In genomic region chr19:16506961-16507360, GRCh38 we compare ENCODE assay signal across 23 cellular contexts. TPM values are rescaled to one million over a fixed set of nuclear protein-coding genes. Genes with fewer than 3 reads are reported as not detected.
"Had no signal": no experiment of that assay in that cellular context is flagged by ENCODE, and none has a peak within 500 bp of the region (broad histone marks: within the 10 kb centered on the region; RNA-seq: fewer than 3 reads in every experiment).

No MANE protein-coding gene starts in this region.

- H3K27ac ChIP-seq: esophagus squamous epithelium, foreskin keratinocyte, skin epidermis, testis, transverse colon had no signal

- H3K27me3 ChIP-seq: esophagus squamous epithelium, foreskin keratinocyte, testis, transverse colon had no signal

- H3K4me3 ChIP-seq: esophagus squamous epithelium, skin epidermis, testis, transverse colon had no signal

- H3K36me3 ChIP-seq: transverse colon had no signal

- DNase-seq: effector memory CD8-positive, alpha-beta T cell; esophagus squamous epithelium; foreskin keratinocyte; kidney; left colon; naive thymus-derived CD4-positive, alpha-beta T cell; nephron progenitor cell; stimulated activated CD4-positive, alpha-beta T cell treated with anti-CD3 and anti-CD28 coated beads, Interleukin-2, amount 100 ng/mL, for 24 hours; stimulated activated CD4-positive, alpha-beta T cell treated with anti-CD3 and anti-CD28 coated beads, Interleukin-4, amount 100 ng/mL, for 4 hours; stimulated activated naive B cell treated with anti-CD40 and anti-IgM and Interleukin-4, amounts not matched to agents 10 μg/mL and 1 μg/mL and 100 μg/mL, for 72 hours; stimulated activated naive CD8-positive, alpha-beta T cell treated with anti-CD3 and anti-CD28 coated beads, Interleukin-15, amount 100 ng/mL, for 72 hours; testis; transverse colon had no signal

- H3K9me3 ChIP-seq: esophagus squamous epithelium, testis, transverse colon had no signal

- H3K4me1 ChIP-seq: foreskin keratinocyte, transverse colon had no signal

- ATAC-seq: effector memory CD8-positive, alpha-beta T cell; foreskin keratinocyte; left colon; naive thymus-derived CD4-positive, alpha-beta T cell; sciatic nerve; stimulated activated naive B cell treated with anti-CD40 and anti-IgM and Interleukin-4, amounts not matched to agents 10 μg/mL and 1 μg/mL and 100 μg/mL, for 72 hours; stimulated activated naive CD8-positive, alpha-beta T cell treated with anti-CD3 and anti-CD28 coated beads, Interleukin-15, amount 100 ng/mL, for 72 hours had no signal

RNA-seq across cellular contexts. Expression of gene CALR3, which starts 11.0 kb away (rescaled TPM):
- total RNA-seq: epithelial cell of proximal tubule; esophagus squamous epithelium; foreskin keratinocyte; kidney; left colon; lung microvascular endothelial cell; mesenteric fat pad; mononuclear cell; naive thymus-derived CD4-positive, alpha-beta T cell; omental fat pad; pulmonary artery endothelial cell; sciatic nerve; subcutaneous adipose tissue; transverse colon; urinary bladder had no signal
